In genomic region chr12:95942532-95943230, GRCh38 we compare ENCODE assay signal across 8 cellular contexts. TPM values are rescaled to one million over a fixed set of nuclear protein-coding genes. Genes with fewer than 3 reads are reported as not detected.
DNase-seq lines count a peak whose midpoint lies in the region; ATAC-seq and TF ChIP-seq lines count a peak whose summit lies in the region.

TSS of gene CCDC38 (minus strand) at chr12:95942614. CDS start at chr12:95936509, 6,105 bp downstream.

- peak; percentile 98 for ATAC-seq in HG03342 (IDR thresholded peaks at IDR 0.05; ENCODE audit: unreplicated experiment)
- ATAC-seq in left lung: peak; percentile 98

- H3K27ac ChIP-seq in coronary artery (peak within 1 kb of the TSS; percentile 41 to 82), left lung (peak within 1 kb of the TSS; percentile 81 to 82)

- intact Hi-C loops in left lung (cut with DNase I): no loop called here

- H3K36me3 ChIP-seq in left lung: no peaks in the 10 kb centered on the region

- no peak for TF ChIP-seq CTCF in coronary artery (IDR thresholded peaks at IDR 0.05)
- TF ChIP-seq CTCF in left lung (IDR thresholded peaks at IDR 0.05): no peak

- H3K4me3 ChIP-seq in coronary artery (peak within 1 kb of the TSS; percentile 75), left lung (peak within 1 kb of the TSS; percentile 51 to 84)

- DNase-seq in Ammon's horn (ENCODE audit: low spot score): peak; percentile 85
- peak; percentile 89 for DNase-seq in NCI-H460 (ENCODE audit: extremely low read depth, low read depth)
- DNase-seq in activated CD4-positive, alpha-beta T cell treated with anti-CD3 and anti-CD28 coated beads for 4 hours: peak; percentile 75 to 81
- DNase-seq in coronary artery (ENCODE audit: low spot score): peak; percentile 82
- peak; percentile 87 to 92 for DNase-seq in left lung
- DNase-seq in stimulated activated CD4-positive, alpha-beta T cell treated with anti-CD3 and anti-CD28 coated beads, Interleukin-4, amount 100 ng/mL, for 1 hour: peak; percentile 80

- H3K4me1 ChIP-seq in left lung: peaks cover 0 to 14% of the 10 kb centered on the region in 2 donors

- no peaks in the 10 kb centered on the region for H3K27me3 ChIP-seq in left lung

- no peaks in the 10 kb centered on the region for H3K9me3 ChIP-seq in left lung

- TF ChIP-seq POLR2A in GM19099 (IDR thresholded peaks at IDR 0.05; ENCODE audit: extremely low read depth, insufficient read length, low read depth): peak; percentile 73

RNA-seq across cellular contexts. Expression of gene CCDC38, which starts in this region (rescaled TPM):
- total RNA-seq in NCI-H460 (2014; rRNA removed; shearing (Covaris generic)): 0.89 and 0.92 TPM in 2 replicates
- 0.42 and 0.79 TPM in 2 replicates for polyA plus RNA-seq in NCI-H460 (2014; cell fraction: nucleus; rRNA removed)
- under 1 TPM in 1 of 2 donors, not detected in 1; 0.18 TPM for total RNA-seq in left lung

Comparison
In these comparisons a context has a peak if more than half of its experiments do, and no peak if none do; other contexts are left out.
1. Peak in every context shown above with its lines: DNase-seq, ATAC-seq, H3K4me3 ChIP-seq and H3K27ac ChIP-seq.
2. Peak in DNase-seq in NCI-H460; RNA of the gene not detected or under 1 TPM.
3. Peak in DNase-seq, ATAC-seq, H3K4me3 ChIP-seq and H3K27ac ChIP-seq in left lung; RNA of the gene not detected or under 1 TPM.